ENCODE assay signal across 8 cellular contexts in genomic region chr2:54629914-54630609, GRCh38.
DNase-seq lines count a peak whose midpoint lies in the region; ATAC-seq and TF ChIP-seq lines count a peak whose summit lies in the region.

No MANE protein-coding gene starts in this region.

- H3K36me3 Mint-ChIP-seq in CD8-positive, alpha-beta memory T cell, result peaks cover 26 to 98% (median 37%) of the 10 kb centered on the region in 3 donors

- peak overlapping the region; percentile 70 for H3K27ac ChIP-seq in osteoblast (ENCODE audit: low read depth, low read length)
- H3K27ac ChIP-seq in CD8-positive, alpha-beta memory T cell (ENCODE audit: low read depth, low read length), result no peak overlapping the region

- H3K4me2 ChIP-seq in osteoblast (ENCODE audit: insufficient read depth, low read length), result no peak overlapping the region

- H3K4me3 ChIP-seq in epithelial cell of proximal tubule (ENCODE audit: low read depth, low read length) (no peak overlapping the region), osteoblast (ENCODE audit: insufficient read depth, low read length) (no peak overlapping the region)
- H3K4me3 ChIP-seq in CD8-positive, alpha-beta memory T cell (ENCODE audit: low read length), result no peak overlapping the region

- peaks cover 31% of the 10 kb centered on the region for H3K4me1 ChIP-seq in osteoblast (ENCODE audit: insufficient read depth, low read length)
- H3K4me1 ChIP-seq in CD8-positive, alpha-beta memory T cell (ENCODE audit: insufficient read depth, low read length), result peaks cover 18% of the 10 kb centered on the region

- peak overlapping the region in 1 of 8 donors; percentile 14 for H3K27ac Mint-ChIP-seq in CD8-positive, alpha-beta memory T cell

- no peak overlapping the region for H3K4me3 Mint-ChIP-seq in CD8-positive, alpha-beta memory T cell

- H3K27me3 ChIP-seq in osteoblast (ENCODE audit: insufficient read depth, low read length), result no peaks in the 10 kb centered on the region
- H3K27me3 ChIP-seq in CD8-positive, alpha-beta memory T cell (ENCODE audit: insufficient read depth, low read length, poor library complexity, severe bottlenecking), result no peaks in the 10 kb centered on the region

- no peak overlapping the region for H2AFZ ChIP-seq in osteoblast (ENCODE audit: low read length)

- ATAC-seq in HG03442 (IDR thresholded peaks at IDR 0.05; ENCODE audit: unreplicated experiment), result no peak

- no peaks in the 10 kb centered on the region for H3K27me3 Mint-ChIP-seq in CD8-positive, alpha-beta memory T cell

- POLR2A ChIA-PET in CD8-positive, alpha-beta memory T cell (lab: Charles Lee), result no interaction called here

- CTCF ChIA-PET in CD8-positive, alpha-beta memory T cell (lab: Charles Lee), result interaction anchor here (2.9 kb wide), 1 partner anchor 71 kb away, joined by 9 read pairs; no protein-coding TSS in a partner anchor

- H3K36me3 ChIP-seq in osteoblast (ENCODE audit: insufficient read depth, low read length), result peaks cover 83% of the 10 kb centered on the region
- H3K36me3 ChIP-seq in CD8-positive, alpha-beta memory T cell (ENCODE audit: insufficient read depth, low read length), result peaks cover 77% of the 10 kb centered on the region

- H3K79me2 ChIP-seq in osteoblast (ENCODE audit: insufficient read depth, low read length), result peaks cover 53% of the 10 kb centered on the region

- H4K20me1 ChIP-seq in osteoblast (ENCODE audit: insufficient read depth, low read length), result no peaks in the 10 kb centered on the region

- peaks cover 0 to 2% (median 0%) of the 10 kb centered on the region in 5 donors for H3K9me3 Mint-ChIP-seq in CD8-positive, alpha-beta memory T cell

- TF ChIP-seq CTCF in epithelial cell of proximal tubule (conservative IDR thresholded peaks at IDR 0.05; ENCODE audit: low read depth, low read length), result no peak
- no peak for TF ChIP-seq CTCF in osteoblast (IDR thresholded peaks at IDR 0.05; ENCODE audit: extremely low read depth, low read depth, low read length)

- peaks cover 7 to 17% (median 17%) of the 10 kb centered on the region in 3 donors for H3K4me1 Mint-ChIP-seq in CD8-positive, alpha-beta memory T cell

- DNase-seq in DMS53 treated with DMSO at 0.1 percent for 48 hours (lab: John Stamatoyannopoulos, UW; ENCODE audit: unreplicated experiment) (peak; percentile 12), NCI-H460 (ENCODE audit: extremely low read depth, low read depth) (peak; percentile 12), epithelial cell of proximal tubule (ENCODE audit: low read depth) (peak; percentile 98), osteoblast (ENCODE audit: insufficient read length, low spot score, missing footprints) (peak; percentile 81), GDM1 (lab: John Stamatoyannopoulos, UW) (no peak)
- no peak for DNase-seq in CD8-positive, alpha-beta memory T cell
- DNase-seq in stimulated activated naive CD4-positive, alpha-beta T cell (lab: John Stamatoyannopoulos, UW), result no peak

- no peaks in the 10 kb centered on the region for H3K9me3 ChIP-seq in osteoblast (ENCODE audit: low read depth, low read length)
- no peaks in the 10 kb centered on the region for H3K9me3 ChIP-seq in CD8-positive, alpha-beta memory T cell (ENCODE audit: low read length)

Comparison
In these comparisons a context has a peak if more than half of its experiments do, and no peak if none do; other contexts are left out.
1. DNase-seq: peak in DMS53 treated with DMSO at 0.1 percent for 48 hours (single experiment), NCI-H460 (single experiment), epithelial cell of proximal tubule (single experiment) and osteoblast (single experiment); none in CD8-positive, alpha-beta memory T cell (0 of 5), stimulated activated naive CD4-positive, alpha-beta T cell (0 of 6) and GDM1 (single experiment).